ENCODE assay signal across 16 cellular contexts in genomic region chr17:36117505-36118382, GRCh38. TPM values are rescaled to one million over a fixed set of nuclear protein-coding genes. Genes with fewer than 3 reads are reported as not detected.
A peak's percentile ranks its signal among the peaks of the same experiment; 100 is the strongest.
DNase-seq lines count a peak whose midpoint lies in the region; ATAC-seq and TF ChIP-seq lines count a peak whose summit lies in the region.
"Had no signal": no experiment of that assay in that cellular context is flagged by ENCODE, and none has a peak within 500 bp of the region (broad histone marks: within the 10 kb centered on the region; RNA-seq: fewer than 3 reads in every experiment).

No MANE protein-coding gene starts in this region.

- no peaks in the 10 kb centered on the region for H3K9me3 ChIP-seq in HEK293 (ENCODE audit: control insufficient read depth, insufficient read depth, low read depth, low read length)

- no peaks in the 10 kb centered on the region for H3K36me3 ChIP-seq in HEK293 (ENCODE audit: control insufficient read depth in 2 of 2, insufficient read depth in 1 of 2, low read length in 2 of 2)

- peak; percentile 74 for ATAC-seq in stimulated activated memory B cell treated with anti-CD40 and anti-IgM and Interleukin-4, amounts not matched to agents 10 μg/mL and 1 μg/mL and 100 μg/mL, for 72 hours
- ATAC-seq in GM21619 (IDR thresholded peaks at IDR 0.05; ENCODE audit: unreplicated experiment), result no peak
- ATAC-seq: left lobe of liver had no signal

- peaks cover 27% of the 10 kb centered on the region for H3K27me3 Mint-ChIP-seq in activated CD4-positive, alpha-beta memory T cell treated with anti-CD3 and anti-CD28 coated beads for 36 hours
- peaks cover 10% of the 10 kb centered on the region for H3K27me3 Mint-ChIP-seq in activated CD4-positive, alpha-beta memory T cell treated with anti-CD3 and anti-CD28 coated beads, Interleukin-2, amount 10 ng/mL, durations not matched to agents 7 days and 5 days
- H3K27me3 Mint-ChIP-seq in stimulated activated memory B cell treated with anti-CD40 and anti-IgM and Interleukin-4, amounts not matched to agents 10 μg/mL and 1 μg/mL and 100 μg/mL, for 72 hours, result no peaks in the 10 kb centered on the region

- TF ChIP-seq CTCF in HEK293 (tag by site-specific recombination; IDR thresholded peaks at IDR 0.05), result no peak
- no peak for TF ChIP-seq CTCF in astrocyte of the spinal cord (IDR thresholded peaks at IDR 0.05; ENCODE audit: low read depth, low read length)

- POLR2A ChIA-PET in activated CD4-positive, alpha-beta memory T cell treated with anti-CD3 and anti-CD28 coated beads for 36 hours (lab: Charles Lee), result interaction anchor here (0.9 to 3.4 kb wide), 6 partner anchors 18 to 45 kb away, joined by 3 to 34 read pairs (median 6); partner anchors contain the start of gene CCL3
- POLR2A ChIA-PET in activated CD4-positive, alpha-beta memory T cell treated with anti-CD3 and anti-CD28 coated beads, Interleukin-2, amount 10 ng/mL, durations not matched to agents 7 days and 5 days (lab: Charles Lee), result interaction anchor here (0.6 kb wide), 1 partner anchor 105 kb away, joined by 4 read pairs; no protein-coding TSS in a partner anchor
- POLR2A ChIA-PET in HEK293 (lab: Yijun Ruan, JAX), result interaction anchor here (0.6 to 1.1 kb wide), 2 partner anchors 53 to 65 kb away, joined by 3 read pairs; no protein-coding TSS in a partner anchor

- peaks cover 7% of the 10 kb centered on the region for H3K9me3 Mint-ChIP-seq in activated CD4-positive, alpha-beta memory T cell treated with anti-CD3 and anti-CD28 coated beads for 36 hours
- H3K9me3 Mint-ChIP-seq in activated CD4-positive, alpha-beta memory T cell treated with anti-CD3 and anti-CD28 coated beads, Interleukin-2, amount 10 ng/mL, durations not matched to agents 7 days and 5 days, result peaks cover 13% of the 10 kb centered on the region
- peaks cover 14% of the 10 kb centered on the region for H3K9me3 Mint-ChIP-seq in stimulated activated memory B cell treated with anti-CD40 and anti-IgM and Interleukin-4, amounts not matched to agents 10 μg/mL and 1 μg/mL and 100 μg/mL, for 72 hours

- H3K4me3 Mint-ChIP-seq in activated CD4-positive, alpha-beta memory T cell treated with anti-CD3 and anti-CD28 coated beads for 36 hours, result no peak overlapping the region
- H3K4me3 Mint-ChIP-seq in activated CD4-positive, alpha-beta memory T cell treated with anti-CD3 and anti-CD28 coated beads, Interleukin-2, amount 10 ng/mL, durations not matched to agents 7 days and 5 days, result no peak overlapping the region
- no peak overlapping the region for H3K4me3 Mint-ChIP-seq in stimulated activated memory B cell treated with anti-CD40 and anti-IgM and Interleukin-4, amounts not matched to agents 10 μg/mL and 1 μg/mL and 100 μg/mL, for 72 hours

- peak; percentile 80 for DNase-seq in activated CD4-positive, alpha-beta memory T cell treated with anti-CD3 and anti-CD28 coated beads for 36 hours
- no peak for DNase-seq in activated CD4-positive, alpha-beta memory T cell treated with anti-CD3 and anti-CD28 coated beads, Interleukin-2, amount 10 ng/mL, durations not matched to agents 7 days and 5 days
- DNase-seq in astrocyte of the spinal cord (ENCODE audit: low read depth, low spot score) (peak; percentile 17), SHP77 treated with DMSO at 0.1 percent for 48 hours (lab: John Stamatoyannopoulos, UW) (no peak), NCI-H524 (lab: John Stamatoyannopoulos, UW) (no peak)
- DNase-seq: dermis blood vessel endothelial cell, hypothalamus, NCI-H1930, NCI-H748 treated with DMSO at 0.1 percent for 48 hours had no signal

- no peak overlapping the region for H3K4me3 ChIP-seq in HEK293 (ENCODE audit: low read depth, low read length)
- no peak overlapping the region for H3K4me3 ChIP-seq in astrocyte of the spinal cord (ENCODE audit: low read depth, low read length)

- peaks cover 35% of the 10 kb centered on the region for H3K4me1 Mint-ChIP-seq in activated CD4-positive, alpha-beta memory T cell treated with anti-CD3 and anti-CD28 coated beads for 36 hours (ENCODE audit: low read depth)
- H3K4me1 Mint-ChIP-seq in activated CD4-positive, alpha-beta memory T cell treated with anti-CD3 and anti-CD28 coated beads, Interleukin-2, amount 10 ng/mL, durations not matched to agents 7 days and 5 days, result peaks cover 23% of the 10 kb centered on the region
- H3K4me1 Mint-ChIP-seq in stimulated activated memory B cell treated with anti-CD40 and anti-IgM and Interleukin-4, amounts not matched to agents 10 μg/mL and 1 μg/mL and 100 μg/mL, for 72 hours, result peaks cover 35% of the 10 kb centered on the region

- CTCF ChIA-PET in activated CD4-positive, alpha-beta memory T cell treated with anti-CD3 and anti-CD28 coated beads for 36 hours (lab: Charles Lee), result interaction anchor here (0.6 to 4.9 kb wide), 14 partner anchors 10 to 289 kb away, joined by 3 to 68 read pairs (median 5); partner anchors contain the start of gene CCL3
- CTCF ChIA-PET in activated CD4-positive, alpha-beta memory T cell treated with anti-CD3 and anti-CD28 coated beads, Interleukin-2, amount 10 ng/mL, durations not matched to agents 7 days and 5 days (lab: Charles Lee), result no interaction called here
- CTCF ChIA-PET in HEK293 (lab: Yijun Ruan, JAX), result interaction anchor here (0.7 to 3.1 kb wide), 9 partner anchors 15 to 928 kb away, joined by 3 to 37 read pairs (median 7); no protein-coding TSS in a partner anchor

- H3K36me3 Mint-ChIP-seq in activated CD4-positive, alpha-beta memory T cell treated with anti-CD3 and anti-CD28 coated beads for 36 hours, result no peaks in the 10 kb centered on the region
- H3K36me3 Mint-ChIP-seq in activated CD4-positive, alpha-beta memory T cell treated with anti-CD3 and anti-CD28 coated beads, Interleukin-2, amount 10 ng/mL, durations not matched to agents 7 days and 5 days (ENCODE audit: low read depth), result peaks cover 7% of the 10 kb centered on the region
- peaks cover 4% of the 10 kb centered on the region for H3K36me3 Mint-ChIP-seq in stimulated activated memory B cell treated with anti-CD40 and anti-IgM and Interleukin-4, amounts not matched to agents 10 μg/mL and 1 μg/mL and 100 μg/mL, for 72 hours

- no peak overlapping the region; the same call in 1 of the 2 replicates for H3K27ac ChIP-seq in HEK293 (ENCODE audit: extremely low read depth, low read depth, low read length)

- H3K4me1 ChIP-seq in HEK293 (ENCODE audit: control insufficient read depth, insufficient read depth, low read length), result peaks cover 3% of the 10 kb centered on the region; the same call in 1 of the 2 replicates

- intact Hi-C loops in activated CD4-positive, alpha-beta memory T cell treated with anti-CD3 and anti-CD28 coated beads for 36 hours (cut with micrococcal nuclease), result loop anchor here (1.0 to 10.0 kb wide), 5 partner anchors 15 to 67 kb away; partner anchors contain the start of gene CCL3

- in situ Hi-C loops in astrocyte of the spinal cord (cut with HindIII; ENCODE audit: low sequenced_read_pairs), result no loop called here

- peak overlapping the region; percentile 40 for H3K27ac Mint-ChIP-seq in activated CD4-positive, alpha-beta memory T cell treated with anti-CD3 and anti-CD28 coated beads for 36 hours
- H3K27ac Mint-ChIP-seq in activated CD4-positive, alpha-beta memory T cell treated with anti-CD3 and anti-CD28 coated beads, Interleukin-2, amount 10 ng/mL, durations not matched to agents 7 days and 5 days, result no peak overlapping the region
- peak overlapping the region; percentile 65 for H3K27ac Mint-ChIP-seq in stimulated activated memory B cell treated with anti-CD40 and anti-IgM and Interleukin-4, amounts not matched to agents 10 μg/mL and 1 μg/mL and 100 μg/mL, for 72 hours

TF ChIP-seq in HEK293, 187 proteins besides CTCF, POLR2A, EP300 and RAD21:
- peak; percentile 81 for TF ChIP-seq ZIC2 (tag by site-specific recombination; IDR thresholded peaks at IDR 0.05)
- TF ChIP-seq GLIS1 (tag by site-specific recombination; IDR thresholded peaks at IDR 0.05), result peak; percentile 97
- TF ChIP-seq ZNF629 (tag by site-specific recombination; IDR thresholded peaks at IDR 0.05), result no peak

RNA-seq across cellular contexts. Expression of gene CCL4, which starts 14.1 kb away (rescaled TPM):
- total RNA-seq in activated CD4-positive, alpha-beta memory T cell treated with anti-CD3 and anti-CD28 coated beads for 36 hours, result 100 to 1,000 TPM; 917 to 966 TPM
- 10 to 100 TPM; 46.8 to 50.4 TPM for total RNA-seq in activated CD4-positive, alpha-beta memory T cell treated with anti-CD3 and anti-CD28 coated beads, Interleukin-2, amount 10 ng/mL, durations not matched to agents 7 days and 5 days
- total RNA-seq: dermis blood vessel endothelial cell, myocyte, renal cortical epithelial cell had no signal

RNA-seq across cellular contexts. Expression of gene CCL3, which starts 27.8 kb away (rescaled TPM):
- total RNA-seq in activated CD4-positive, alpha-beta memory T cell treated with anti-CD3 and anti-CD28 coated beads for 36 hours, result 100 to 1,000 TPM; 981 to 989 TPM
- total RNA-seq in activated CD4-positive, alpha-beta memory T cell treated with anti-CD3 and anti-CD28 coated beads, Interleukin-2, amount 10 ng/mL, durations not matched to agents 7 days and 5 days, result 100 to 1,000 TPM; 106 to 112 TPM
- total RNA-seq: dermis blood vessel endothelial cell, myocyte, renal cortical epithelial cell had no signal

RNA-seq across cellular contexts. Expression of gene CCL18, which starts 53.7 kb away (rescaled TPM):
- total RNA-seq in activated CD4-positive, alpha-beta memory T cell treated with anti-CD3 and anti-CD28 coated beads for 36 hours, result under 1 TPM in 1 of 2 experiments, not detected in 1; 0.52 TPM
- not detected for total RNA-seq in activated CD4-positive, alpha-beta memory T cell treated with anti-CD3 and anti-CD28 coated beads, Interleukin-2, amount 10 ng/mL, durations not matched to agents 7 days and 5 days
- total RNA-seq: astrocyte, dermis blood vessel endothelial cell, myocyte, renal cortical epithelial cell had no signal

RNA-seq across cellular contexts. Expression of gene TBC1D3B, which starts 58.7 kb away (rescaled TPM):
- total RNA-seq in activated CD4-positive, alpha-beta memory T cell treated with anti-CD3 and anti-CD28 coated beads for 36 hours, result 1 to 10 TPM; 5.6 to 8.1 TPM
- 1 to 10 TPM; 6.8 to 9.5 TPM for total RNA-seq in activated CD4-positive, alpha-beta memory T cell treated with anti-CD3 and anti-CD28 coated beads, Interleukin-2, amount 10 ng/mL, durations not matched to agents 7 days and 5 days

Comparison
In these comparisons a context has a peak if more than half of its experiments do, and no peak if none do; other contexts are left out.
1. DNase-seq: peak in activated CD4-positive, alpha-beta memory T cell treated with anti-CD3 and anti-CD28 coated beads for 36 hours (single experiment) and astrocyte of the spinal cord (single experiment); none in activated CD4-positive, alpha-beta memory T cell treated with anti-CD3 and anti-CD28 coated beads, Interleukin-2, amount 10 ng/mL, durations not matched to agents 7 days and 5 days (single experiment), SHP77 treated with DMSO at 0.1 percent for 48 hours (single experiment) and NCI-H524 (0 of 2).
2. RNA of gene CCL4, which starts 14.1 kb away (total RNA-seq): 917 to 966 TPM in activated CD4-positive, alpha-beta memory T cell treated with anti-CD3 and anti-CD28 coated beads for 36 hours; 46.8 to 50.4 TPM in activated CD4-positive, alpha-beta memory T cell treated with anti-CD3 and anti-CD28 coated beads, Interleukin-2, amount 10 ng/mL, durations not matched to agents 7 days and 5 days; every median in the first group is over 10 times any median in the second.
3. RNA of gene CCL3, which starts 27.8 kb away (total RNA-seq): 981 to 989 TPM in activated CD4-positive, alpha-beta memory T cell treated with anti-CD3 and anti-CD28 coated beads for 36 hours; 106 to 112 TPM in activated CD4-positive, alpha-beta memory T cell treated with anti-CD3 and anti-CD28 coated beads, Interleukin-2, amount 10 ng/mL, durations not matched to agents 7 days and 5 days; every median in the first group is over 4 times any median in the second.